ENCODE assay signal across 8 cellular contexts in genomic region chr9:36135791-36136276, GRCh38. TPM values are rescaled to one million over a fixed set of nuclear protein-coding genes. Genes with fewer than 3 reads are reported as not detected.
A peak's percentile ranks its signal among the peaks of the same experiment; 100 is the strongest.
DNase-seq lines count a peak whose midpoint lies in the region; ATAC-seq, FAIRE-seq and TF ChIP-seq lines count a peak whose summit lies in the region.

No MANE protein-coding gene starts in this region.

- H3K9me3 ChIP-seq in BE2C (no peaks in the 10 kb centered on the region), Karpas-422 (ENCODE audit: low read length) (no peaks in the 10 kb centered on the region), H1 (ENCODE audit: insufficient read depth in 2 of 2, low read depth in 1 of 2, low read length in 1 of 2) (no peaks in the 10 kb centered on the region)

- H3K4ac ChIP-seq in H1 (replicated peaks; ENCODE audit: insufficient read length, low read depth, low read length), result no peak overlapping the region

- FAIRE-seq in H1 (lab: Jason Lieb, UNC), result no peak

- no peak overlapping the region for H2AFZ ChIP-seq in Karpas-422 (ENCODE audit: low read length)
- H2AFZ ChIP-seq in H1 (ENCODE audit: low read length), result no peak overlapping the region

- H3K9me2 ChIP-seq in Karpas-422 (replicated peaks; ENCODE audit: insufficient read depth, low read length), result no peaks in the 10 kb centered on the region

- H3K27ac ChIP-seq in Karpas-422 (ENCODE audit: low read length) (no peak overlapping the region), H1 (ENCODE audit: low read depth, low read length) (no peak overlapping the region)

- no peaks in the 10 kb centered on the region for H3K79me1 ChIP-seq in H1 (ENCODE audit: low read depth, low read length)

- H2BK15ac ChIP-seq in H1 (ENCODE audit: low read length), result peak overlapping the region; percentile 13; the same call in 1 of the 2 replicates

- no peak overlapping the region for H4K8ac ChIP-seq in H1 (ENCODE audit: extremely low read depth, insufficient read depth, low read length)

- H3K36me3 Mint-ChIP-seq in nephron progenitor cell (ENCODE audit: low read depth), result no peaks in the 10 kb centered on the region

- peaks cover 39% of the 10 kb centered on the region for H3K4me1 Mint-ChIP-seq in nephron progenitor cell

- H2BK5ac ChIP-seq in H1 (ENCODE audit: low read depth, low read length), result no peak overlapping the region

- H3K4me1 ChIP-seq in BE2C (no peaks in the 10 kb centered on the region; the same call in 1 of the 2 replicates), Karpas-422 (ENCODE audit: low read length) (peaks cover 16% of the 10 kb centered on the region), H1 (replicated peaks in 1 of 4; ENCODE audit: control insufficient read depth in 3 of 4, insufficient read depth in 4 of 4, low read length in 3 of 4) (peaks cover 0 to 15% (median 7%) of the 10 kb centered on the region in 4 experiments; a peak in 6 of 7 replicates)

- WGBS in H1 (ENCODE audit: extremely low coverage in 1 of 2, insufficient coverage in 1 of 2, insufficient read length in 1 of 2, insufficient replicate concordance in 2 of 2, low coverage in 1 of 2, low lambda C conversion rate in 2 of 2, missing lambda C conversion rate in 1 of 2), 2 experiments, result 4% methylated on average over 13 of the region's 18 CpGs; no CpG with 5 or more reads in 1 of the 2 experiments

- H4K20me1 ChIP-seq in Karpas-422 (ENCODE audit: insufficient read depth, low read depth, low read length), result no peaks in the 10 kb centered on the region; the same call in 1 of the 2 replicates
- peaks cover 3 to 5% of the 10 kb centered on the region in 2 experiments for H4K20me1 ChIP-seq in H1 (replicated peaks in 1 of 2; ENCODE audit: control insufficient read depth in 1 of 2, insufficient read depth in 2 of 2, low read length in 2 of 2)

- peaks cover 70% of the 10 kb centered on the region for H3K27me3 Mint-ChIP-seq in nephron progenitor cell (ENCODE audit: low read depth, poor library complexity)

- no peaks in the 10 kb centered on the region for H3K9me3 Mint-ChIP-seq in nephron progenitor cell

- H3K9ac ChIP-seq in Karpas-422 (ENCODE audit: low read length) (peak overlapping the region; percentile 74; the same call in 1 of the 2 replicates), H1 (replicated peaks in 1 of 4; ENCODE audit: extremely low read depth in 1 of 4, low read depth in 3 of 4, low read length in 3 of 4) (no peak overlapping the region)

- no peak overlapping the region for H3K23ac ChIP-seq in H1 (ENCODE audit: insufficient read length)

- no peak overlapping the region for H3K14ac ChIP-seq in H1 (ENCODE audit: insufficient read length)

- peak overlapping the region; percentile 85 for H3K4me3 Mint-ChIP-seq in nephron progenitor cell

- POLR2A ChIA-PET in H1 (lab: Charles Lee; ENCODE audit: partially characterized antibody), result interaction anchor here (1.1 to 2.6 kb wide), 3 partner anchors 21 to 344 kb away, joined by 4 to 9 read pairs (median 5); no protein-coding TSS in a partner anchor

- H3K18ac ChIP-seq in H1 (ENCODE audit: extremely low read depth, low read length), result peak overlapping the region; percentile 48

- H3K4me2 ChIP-seq in Karpas-422 (ENCODE audit: low read depth, low read length, poor library complexity, severe bottlenecking), result peak overlapping the region; percentile 97
- H3K4me2 ChIP-seq in H1 (ENCODE audit: insufficient read depth in 1 of 2, low read depth in 2 of 2, low read length in 2 of 2), result peak overlapping the region; percentile 86 to 93

- TF ChIP-seq RAD21 in H1 (IDR thresholded peaks at IDR 0.05 in 1 of 2, conservative IDR thresholded peaks at IDR 0.05 in 1 of 2; ENCODE audit: low read depth in 2 of 2, low read length in 2 of 2), result no peak

- no peak for TF ChIP-seq CTCF in BE2C (IDR thresholded peaks at IDR 0.05; ENCODE audit: low read depth, low read length)
- no peak for TF ChIP-seq CTCF in H1 (IDR thresholded peaks at IDR 0.05; ENCODE audit: control extremely low read depth in 1 of 3, insufficient read depth in 1 of 3, low read depth in 1 of 3, low read length in 3 of 3)
- TF ChIP-seq CTCF in nephron progenitor cell (IDR thresholded peaks at IDR 0.05), result no peak

- peak overlapping the region; percentile 50 for H2BK12ac ChIP-seq in H1 (ENCODE audit: low read depth, low read length)

- CTCF ChIA-PET in H1 (lab: Charles Lee; ENCODE audit: partially characterized antibody), result interaction anchor here (1.7 to 3.0 kb wide), 2 partner anchors 28 to 33 kb away, joined by 7 to 13 read pairs; no protein-coding TSS in a partner anchor

- H2BK20ac ChIP-seq in H1 (ENCODE audit: low read length), result no peak overlapping the region

- no peak overlapping the region for H4K91ac ChIP-seq in H1 (replicated peaks; ENCODE audit: insufficient read length, low read length)

- peaks cover 15% of the 10 kb centered on the region for H3K23me2 ChIP-seq in H1 (ENCODE audit: low read depth, low read length)

- no peak for TF ChIP-seq POLR2A in H1 (IDR thresholded peaks at IDR 0.05; ENCODE audit: control extremely low read depth in 1 of 2, low read depth in 2 of 2, low read length in 2 of 2)

- DNase-seq in BE2C (no peak), Karpas-422 (no peak), H1 (ENCODE audit: low read depth in 1 of 2, low spot score in 2 of 2) (peak in 1 of 2 experiments; percentile 77), nephron progenitor cell (no peak), GOT3 (lab: John Stamatoyannopoulos, UW) (no peak)

- H3K36me3 ChIP-seq in BE2C, result no peaks in the 10 kb centered on the region
- H3K36me3 ChIP-seq in Karpas-422 (ENCODE audit: insufficient read depth, low read length), result no peaks in the 10 kb centered on the region
- no peaks in the 10 kb centered on the region; a peak in 1 of 8 replicates for H3K36me3 ChIP-seq in H1 (ENCODE audit: control insufficient read depth in 2 of 4, insufficient read depth in 4 of 4, low read length in 3 of 4)

- no peak overlapping the region for H2BK120ac ChIP-seq in H1 (replicated peaks; ENCODE audit: low read depth, low read length)

- no peak for TF ChIP-seq EP300 in H1 (IDR thresholded peaks at IDR 0.05; ENCODE audit: borderline replicate concordance in 1 of 2, low read depth in 2 of 2, low read length in 2 of 2)

- ATAC-seq in GM21447 (IDR thresholded peaks at IDR 0.05; ENCODE audit: unreplicated experiment) (no peak), GM18517 (IDR thresholded peaks at IDR 0.05; ENCODE audit: unreplicated experiment) (no peak), GM18868 (IDR thresholded peaks at IDR 0.05; ENCODE audit: unreplicated experiment) (no peak)

- H4K5ac ChIP-seq in H1 (ENCODE audit: insufficient read length, low read depth, low read length), result no peak overlapping the region

- H3K27ac Mint-ChIP-seq in nephron progenitor cell, result no peak overlapping the region

- no peak overlapping the region for H2AK5ac ChIP-seq in H1 (ENCODE audit: low read depth, low read length)

- H3K27me3 ChIP-seq in BE2C (no peaks in the 10 kb centered on the region), Karpas-422 (ENCODE audit: low read length) (peaks cover 3% of the 10 kb centered on the region; the same call in 1 of the 2 replicates), H1 (replicated peaks in 1 of 4; ENCODE audit: control insufficient read depth in 3 of 4, extremely low read depth in 1 of 4, insufficient read depth in 3 of 4, low read length in 3 of 4) (peaks cover 18 to 58% (median 49%) of the 10 kb centered on the region in 4 experiments)

- H3K79me2 ChIP-seq in Karpas-422 (ENCODE audit: low read length) (no peaks in the 10 kb centered on the region), H1 (ENCODE audit: control insufficient read depth in 1 of 2, insufficient read depth in 2 of 2, low read length in 2 of 2) (no peaks in the 10 kb centered on the region)

- H3K4me3 ChIP-seq in BE2C (ENCODE audit: low read depth, low read length) (peak overlapping the region; percentile 70), Karpas-422 (ENCODE audit: low read length) (peak overlapping the region; percentile 79), H1 (ENCODE audit: extremely low read depth in 1 of 4, insufficient read depth in 2 of 4, low read depth in 3 of 4, low read length in 4 of 4) (peak overlapping the region; percentile 62 to 76 (median 70))

- H3K56ac ChIP-seq in H1 (replicated peaks; ENCODE audit: insufficient read length, low read depth, low read length), result no peak overlapping the region

RNA-seq across cellular contexts. Expression of gene GLIPR2, which starts 0.7 kb away (rescaled TPM):
- polyA plus RNA-seq in BE2C (2012; ENCODE audit: insufficient read depth, insufficient read length, low read depth), result 15.8 TPM
- 0.51 and 0.75 TPM in 2 replicates for total RNA-seq in Karpas-422 (2014; rRNA removed; shearing (Covaris generic); ENCODE audit: low replicate concordance)
- total RNA-seq in H1 (2021; fragmentation: NEBNext Ultra II Directional; extraction: Animal tissue kit (Norgen Biotek cat#: 25700)), result 7.9 and 8.9 TPM in 2 replicates
- polyA plus RNA-seq in H1 (2011; rRNA removed), result 10.2 and 12.0 TPM in 2 replicates
- 13.7 TPM for polyA plus RNA-seq in H1 (2011; cell fraction: cytosol; rRNA removed)
- polyA plus RNA-seq in H1 (2011; cell fraction: nucleus; rRNA removed), result 7.1 TPM
- polyA plus RNA-seq in H1 (2012, experiment 1 of 2), result 11.5 to 15.4 TPM (median 13.1 TPM) in 4 replicates
- polyA plus RNA-seq in H1 (2012, experiment 2 of 2), result 11.8 TPM
- 6.2 TPM for polyA plus RNA-seq in H1 (2013, experiment 1 of 2)
- polyA plus RNA-seq in H1 (2013, experiment 2 of 2), result 6.2 TPM
- 5.5 and 7.2 TPM in 2 replicates for polyA minus RNA-seq in H1 (2011; rRNA and poly(A)+ RNA removed)
- 4.7 TPM for polyA minus RNA-seq in H1 (2011; cell fraction: cytosol; rRNA and poly(A)+ RNA removed)
- polyA minus RNA-seq in H1 (2011; cell fraction: nucleus; rRNA and poly(A)+ RNA removed), result 3.7 TPM

RNA-seq across cellular contexts. Expression of gene CCIN, which starts 33.4 kb away (rescaled TPM):
- polyA plus RNA-seq in BE2C (2012; ENCODE audit: insufficient read depth, insufficient read length, low read depth), result not detected
- total RNA-seq in Karpas-422 (2014; rRNA removed; shearing (Covaris generic); ENCODE audit: low replicate concordance), result not detected in 2 replicates
- total RNA-seq in H1 (2021; fragmentation: NEBNext Ultra II Directional; extraction: Animal tissue kit (Norgen Biotek cat#: 25700)), result 0.19 and 0.27 TPM in 2 replicates
- polyA plus RNA-seq in H1 (2011; rRNA removed), result 0.20 and 0.21 TPM in 2 replicates
- 0.19 TPM for polyA plus RNA-seq in H1 (2011; cell fraction: cytosol; rRNA removed)
- 0.74 TPM for polyA plus RNA-seq in H1 (2011; cell fraction: nucleus; rRNA removed)
- polyA plus RNA-seq in H1 (2012, experiment 1 of 2), result 0.12 to 0.19 TPM (median 0.18 TPM) in 3 of 4 replicates, not detected in the other
- 0.08 TPM for polyA plus RNA-seq in H1 (2012, experiment 2 of 2)
- polyA plus RNA-seq in H1 (2013, experiment 1 of 2), result 0.06 TPM
- 0.07 TPM for polyA plus RNA-seq in H1 (2013, experiment 2 of 2)
- 1.1 and 1.8 TPM in 2 replicates for polyA minus RNA-seq in H1 (2011; rRNA and poly(A)+ RNA removed)
- not detected for polyA minus RNA-seq in H1 (2011; cell fraction: cytosol; rRNA and poly(A)+ RNA removed)
- 0.80 TPM for polyA minus RNA-seq in H1 (2011; cell fraction: nucleus; rRNA and poly(A)+ RNA removed)

RNA-seq across cellular contexts. Expression of gene CLTA, which starts 54.9 kb away (rescaled TPM):
- 209 TPM for polyA plus RNA-seq in BE2C (2012; ENCODE audit: insufficient read depth, insufficient read length, low read depth)
- 147 and 172 TPM in 2 replicates for total RNA-seq in Karpas-422 (2014; rRNA removed; shearing (Covaris generic); ENCODE audit: low replicate concordance)
- total RNA-seq in H1 (2021; fragmentation: NEBNext Ultra II Directional; extraction: Animal tissue kit (Norgen Biotek cat#: 25700)), result 236 and 239 TPM in 2 replicates
- 137 and 146 TPM in 2 replicates for polyA plus RNA-seq in H1 (2011; rRNA removed)
- polyA plus RNA-seq in H1 (2011; cell fraction: cytosol; rRNA removed), result 239 TPM
- 104 TPM for polyA plus RNA-seq in H1 (2011; cell fraction: nucleus; rRNA removed)
- 235 to 274 TPM (median 252 TPM) in 4 replicates for polyA plus RNA-seq in H1 (2012, experiment 1 of 2)
- 360 TPM for polyA plus RNA-seq in H1 (2012, experiment 2 of 2)
- 195 TPM for polyA plus RNA-seq in H1 (2013, experiment 1 of 2)
- 200 TPM for polyA plus RNA-seq in H1 (2013, experiment 2 of 2)
- 58.9 and 75.6 TPM in 2 replicates for polyA minus RNA-seq in H1 (2011; rRNA and poly(A)+ RNA removed)
- polyA minus RNA-seq in H1 (2011; cell fraction: cytosol; rRNA and poly(A)+ RNA removed), result 112 TPM
- 56.0 TPM for polyA minus RNA-seq in H1 (2011; cell fraction: nucleus; rRNA and poly(A)+ RNA removed)
